Comparison of ENCODE assay signal across 1 cellular context in genomic region chr15:83205725-83206324, GRCh38.
TF ChIP-seq lines count a peak whose summit lies in the region.

No MANE protein-coding gene starts in this region.

TF ChIP-seq in K562, 482 proteins besides CTCF, POLR2A, EP300 and RAD21 (continued from another document):
- no peak for TF ChIP-seq ATF1 (CRISPR knock-in tag; IDR thresholded peaks at IDR 0.05)
- TF ChIP-seq ATF1 (tag; IDR thresholded peaks at IDR 0.05): peak; percentile 19; the same call in 1 of the 2 replicates
- TF ChIP-seq TRIM24 (IDR thresholded peaks at IDR 0.05): no peak
- TF ChIP-seq NCOA2 (IDR thresholded peaks at IDR 0.05; ENCODE audit: partially characterized antibody in 2 of 2): no peak
- peak; percentile 29; the same call in 1 of the 2 replicates for TF ChIP-seq BACH1 (tag; IDR thresholded peaks at IDR 0.05)
- TF ChIP-seq CREM (IDR thresholded peaks at IDR 0.05; ENCODE audit: low read depth): peak; percentile 61; the same call in 1 of the 2 replicates
- TF ChIP-seq RBM17 (IDR thresholded peaks at IDR 0.05; ENCODE audit: borderline replicate concordance, low read depth, low read length): no peak
- TF ChIP-seq GABPA (tag; conservative IDR thresholded peaks at IDR 0.05; ENCODE audit: low read depth): peak; percentile 68
